Comparison of ENCODE assay signal across 26 cellular contexts in genomic region chr7:87100326-87100725, GRCh38. TPM values are rescaled to one million over a fixed set of nuclear protein-coding genes. Genes with fewer than 3 reads are reported as not detected.
DNase-seq lines count a peak whose midpoint lies in the region; ATAC-seq, FAIRE-seq and TF ChIP-seq lines count a peak whose summit lies in the region.
"Had no signal": no experiment of that assay in that cellular context is flagged by ENCODE, and none has a peak within 500 bp of the region (broad histone marks: within the 10 kb centered on the region; RNA-seq: fewer than 3 reads in every experiment).

No MANE protein-coding gene starts in this region.

- no peak for FAIRE-seq in bronchial epithelial cell (lab: Jason Lieb, UNC)
- FAIRE-seq in keratinocyte (lab: Jason Lieb, UNC) = peak; percentile 94
- FAIRE-seq: GM18507, GM19239, H54, RCC 7860 had no signal

- CTCF ChIA-PET in PC-3 (lab: Charles Lee) = no interaction called here

- no peaks in the 10 kb centered on the region for H3F3A ChIP-seq in PC-3 (ENCODE audit: low read length, unreplicated experiment)

- H3K79me2 ChIP-seq in PC-3 (ENCODE audit: low read length) (no peaks in the 10 kb centered on the region), keratinocyte (ENCODE audit: control insufficient read depth, insufficient read depth, low read length) (no peaks in the 10 kb centered on the region)

- H3K4me3 ChIP-seq in PC-3 (ENCODE audit: low read length) (no peak overlapping the region), bronchial epithelial cell (ENCODE audit: low read depth, low read length) (no peak overlapping the region), keratinocyte (ENCODE audit: control insufficient read depth in 2 of 3, extremely low read depth in 1 of 3, insufficient read depth in 2 of 3, low read depth in 1 of 3, low read length in 3 of 3) (no peak overlapping the region)
- H3K4me3 ChIP-seq: MG63 had no signal

- H3K9me3 ChIP-seq in PC-3 (ENCODE audit: low read length) (no peaks in the 10 kb centered on the region), keratinocyte (ENCODE audit: control insufficient read depth, low read depth, low read length) (no peaks in the 10 kb centered on the region)
- H3K9me3 ChIP-seq: MG63 had no signal

- POLR2A ChIA-PET in PC-3 (lab: Charles Lee; ENCODE audit: unreplicated experiment) = no interaction called here

- H3K36me3 ChIP-seq in PC-3 (ENCODE audit: low read depth, low read length) (no peaks in the 10 kb centered on the region), bronchial epithelial cell (ENCODE audit: control insufficient read depth, insufficient read depth, low read length) (no peaks in the 10 kb centered on the region), keratinocyte (ENCODE audit: control insufficient read depth in 2 of 2, extremely low read depth in 1 of 2, insufficient read depth in 2 of 2, low read length in 2 of 2) (no peaks in the 10 kb centered on the region)
- H3K36me3 ChIP-seq: MG63 had no signal

- peaks cover 16% of the 10 kb centered on the region for H3K4me1 ChIP-seq in PC-3 (ENCODE audit: insufficient read depth, low read length)
- peaks cover 15% of the 10 kb centered on the region for H3K4me1 ChIP-seq in keratinocyte (ENCODE audit: control insufficient read depth, extremely low read depth, insufficient read depth, low read length)

- no peaks in the 10 kb centered on the region for H3K9me1 ChIP-seq in keratinocyte (ENCODE audit: control insufficient read depth, extremely low read depth, insufficient read depth, low read length)

- H3K4me2 ChIP-seq in PC-3 (ENCODE audit: low read length) (peak overlapping the region; percentile 24; the same call in 1 of the 2 replicates), keratinocyte (ENCODE audit: control insufficient read depth, extremely low read depth, insufficient read depth, low read depth, low read length) (peak overlapping the region; percentile 63)

- TF ChIP-seq CTCF in PC-3 (conservative IDR thresholded peaks at IDR 0.05; ENCODE audit: low read depth, low read length) = no peak
- TF ChIP-seq CTCF in bronchial epithelial cell (IDR thresholded peaks at IDR 0.05; ENCODE audit: insufficient read depth, low read length, severe bottlenecking) = no peak
- no peak for TF ChIP-seq CTCF in keratinocyte (optimal IDR thresholded peaks at IDR 0.05 in 1 of 3, IDR thresholded peaks at IDR 0.05 in 1 of 3, conservative IDR thresholded peaks at IDR 0.05 in 1 of 3; ENCODE audit: extremely low read depth in 1 of 3, insufficient read depth in 2 of 3, low read length in 3 of 3)

- DNase-seq in ELR (ENCODE audit: low read depth) (peak; percentile 31), PC-3 (peak; percentile 90), bronchial epithelial cell (ENCODE audit: low read depth) (peak; percentile 95), keratinocyte (ENCODE audit: low read depth, low spot score) (peak; percentile 85), anterior cingulate cortex (lab: John Stamatoyannopoulos, UW) (no peak), NCI-H1105 treated with DMSO at 0.1 percent for 48 hours (lab: John Stamatoyannopoulos, UW) (no peak)
- DNase-seq: AML-193; Calu3; CD8-positive, alpha-beta memory T cell; DMS153; GDM1; Kasumi-1; MG63; NCI-H146; NCI-H2029; NCI-H2227 treated with DMSO at 0.1 percent for 48 hours; NCI-H510A treated with DMSO at 0.1 percent for 48 hours; NCI-H774; Right ventricle myocardium superior had no signal

- intact Hi-C loops in PC-3 (cut with micrococcal nuclease) = no loop called here

- H4K20me1 ChIP-seq in PC-3 (ENCODE audit: low read length) = no peaks in the 10 kb centered on the region
- no peaks in the 10 kb centered on the region for H4K20me1 ChIP-seq in keratinocyte (ENCODE audit: control insufficient read depth, extremely low read depth, insufficient read depth, low read length)

- H2AFZ ChIP-seq in PC-3 (ENCODE audit: low read length) (no peak overlapping the region), keratinocyte (ENCODE audit: control insufficient read depth, low read length) (peak overlapping the region; percentile 56)

- peak; percentile 98 for ATAC-seq in PC-3
- ATAC-seq in GM21576 (IDR thresholded peaks at IDR 0.05; ENCODE audit: unreplicated experiment) = no peak
- no peak for ATAC-seq in HG02884 (IDR thresholded peaks at IDR 0.05; ENCODE audit: unreplicated experiment)

- no peak overlapping the region; the same call in 1 of the 2 replicates for H3K9ac ChIP-seq in PC-3 (ENCODE audit: low read length)
- H3K9ac ChIP-seq in keratinocyte (ENCODE audit: control insufficient read depth, extremely low read depth, insufficient read depth, low read length) = no peak overlapping the region

- no peaks in the 10 kb centered on the region for H3K27me3 ChIP-seq in PC-3 (ENCODE audit: low read length)
- H3K27me3 ChIP-seq in bronchial epithelial cell (ENCODE audit: control insufficient read depth, insufficient read depth, low read length) = no peaks in the 10 kb centered on the region
- H3K27me3 ChIP-seq in keratinocyte (ENCODE audit: control insufficient read depth, extremely low read depth, insufficient read depth, low read length) = no peaks in the 10 kb centered on the region
- H3K27me3 ChIP-seq: MG63 had no signal

- H3K9me2 ChIP-seq in PC-3 (replicated peaks; ENCODE audit: low read length) = no peaks in the 10 kb centered on the region

- no TSS peak for BruUV-seq in PC-3 (replicated peaks; lab: Mats Ljungman, UMichigan)

- H3K27ac ChIP-seq in PC-3 (ENCODE audit: low read length) = peak overlapping the region; percentile 73
- peak overlapping the region; percentile 50 for H3K27ac ChIP-seq in keratinocyte (ENCODE audit: control insufficient read depth, insufficient read depth, low read length)
- H3K27ac ChIP-seq: C4-2B had no signal

- dilution Hi-C loops in keratinocyte (cut with MboI; ENCODE audit: extremely low pct_ligation_motif_present, low sequenced_read_pairs) = no loop called here

RNA-seq across cellular contexts. Expression of gene ELAPOR2, which starts 40.9 kb away (rescaled TPM):
- 10.2 and 14.7 TPM in 2 replicates for total RNA-seq in PC-3 (2014; rRNA removed)
- 3.9 and 13.3 TPM in 2 replicates for total RNA-seq in bronchial epithelial cell
- 1.7 to 3.3 TPM (median 1.8 TPM) in 3 replicates for polyA plus RNA-seq in keratinocyte
- polyA plus RNA-seq in keratinocyte (2011; ENCODE audit: low read depth) = 1.5 TPM
- polyA plus RNA-seq in keratinocyte (2011; cell fraction: cytosol; rRNA removed) = 1.2 and 2.0 TPM in 2 replicates
- 3.3 and 4.0 TPM in 2 replicates for polyA plus RNA-seq in keratinocyte (2011; cell fraction: nucleus; rRNA removed)
- 1.0 and 1.1 TPM in 2 replicates for polyA plus RNA-seq in keratinocyte (2012; ENCODE audit: low replicate concordance)
- 3.6 to 5.1 TPM (median 3.6 TPM) in 3 replicates for polyA minus RNA-seq in keratinocyte
- polyA minus RNA-seq in keratinocyte (2011; cell fraction: cytosol; rRNA and poly(A)+ RNA removed) = 3.5 TPM
- polyA minus RNA-seq in keratinocyte (2011; cell fraction: nucleus; rRNA and poly(A)+ RNA removed) = 2.2 and 5.0 TPM in 2 replicates

RNA-seq across cellular contexts. Expression of gene DMTF1, which starts 51.9 kb away (rescaled TPM):
- total RNA-seq in PC-3 (2014; rRNA removed) = 43.6 and 48.8 TPM in 2 replicates
- total RNA-seq in bronchial epithelial cell = 40.8 and 54.0 TPM in 2 replicates
- 44.7 to 98.4 TPM (median 87.5 TPM) in 3 replicates for polyA plus RNA-seq in keratinocyte
- 51.8 TPM for polyA plus RNA-seq in keratinocyte (2011; ENCODE audit: low read depth)
- polyA plus RNA-seq in keratinocyte (2011; cell fraction: cytosol; rRNA removed) = 13.8 and 30.7 TPM in 2 replicates
- 194 and 267 TPM in 2 replicates for polyA plus RNA-seq in keratinocyte (2011; cell fraction: nucleus; rRNA removed)
- 18.8 and 24.4 TPM in 2 replicates for polyA plus RNA-seq in keratinocyte (2012; ENCODE audit: low replicate concordance)
- polyA minus RNA-seq in keratinocyte = 15.3 to 135 TPM (median 54.1 TPM) in 3 replicates
- polyA minus RNA-seq in keratinocyte (2011; cell fraction: cytosol; rRNA and poly(A)+ RNA removed) = 8.2 TPM
- polyA minus RNA-seq in keratinocyte (2011; cell fraction: nucleus; rRNA and poly(A)+ RNA removed) = 81.5 and 130 TPM in 2 replicates

Comparison
In these comparisons a context has a peak if more than half of its experiments do, and no peak if none do; other contexts are left out.
1. DNase-seq: peak in ELR (single experiment), PC-3 (single experiment), bronchial epithelial cell (single experiment) and keratinocyte (single experiment); none in anterior cingulate cortex (0 of 58) and NCI-H1105 treated with DMSO at 0.1 percent for 48 hours (single experiment).